In the genomic region with DNA sequence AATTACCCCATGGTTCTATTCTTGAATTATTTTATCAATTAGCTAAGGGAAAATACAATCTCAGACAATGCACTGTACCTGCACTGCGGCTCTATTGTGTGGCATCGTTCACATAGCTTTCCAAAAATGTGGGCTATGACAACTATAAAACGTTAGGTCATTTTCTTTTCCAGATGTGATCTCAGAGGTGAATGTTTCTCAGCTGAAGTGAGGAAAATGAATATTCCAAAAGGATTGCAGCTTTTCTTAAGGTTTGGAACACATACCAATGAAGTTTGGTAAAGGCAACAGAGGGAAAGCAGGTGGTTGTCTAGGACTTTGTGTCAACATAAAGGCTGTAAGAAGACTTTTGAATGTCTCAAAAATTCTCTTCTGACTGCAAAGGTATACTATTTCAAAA, we compare ENCODE assay signal across 16 cellular contexts.
DNase-seq lines count a peak whose midpoint lies in the region; ATAC-seq and TF ChIP-seq lines count a peak whose summit lies in the region.
"Had no signal": no experiment of that assay in that cellular context is flagged by ENCODE, and none has a peak within 500 bp of the region (broad histone marks: within the 10 kb centered on the region; RNA-seq: fewer than 3 reads in every experiment).

No MANE protein-coding gene starts in this region.

- no peak overlapping the region for H3K18ac ChIP-seq in IMR-90 (ENCODE audit: low read depth, low read length)
- H3K18ac ChIP-seq in trophoblast cell (ENCODE audit: low read length): no peak overlapping the region

- H3K9me1 ChIP-seq in IMR-90 (ENCODE audit: insufficient read depth, low read length): no peaks in the 10 kb centered on the region

- H4K8ac ChIP-seq in IMR-90 (ENCODE audit: low read depth in 2 of 2, low read length in 2 of 2): no peak overlapping the region
- no peak overlapping the region for H4K8ac ChIP-seq in trophoblast cell (ENCODE audit: low read depth, low read length)

- intact Hi-C loops in IMR-90 (cut with micrococcal nuclease): loop anchor here (5.0 kb wide), 1 partner anchor 92 kb away; no protein-coding TSS in a partner anchor

- H3K9me3 ChIP-seq in IMR-90 (ENCODE audit: control insufficient read depth, insufficient read depth, low read length) (no peaks in the 10 kb centered on the region), trophoblast cell (ENCODE audit: insufficient read depth, low read depth, low read length) (no peaks in the 10 kb centered on the region), right atrium auricular region (no peaks in the 10 kb centered on the region)
- H3K9me3 ChIP-seq: A549 had no signal

- peaks cover 21% of the 10 kb centered on the region for H3K4me1 ChIP-seq in IMR-90 (ENCODE audit: control insufficient read depth, insufficient read depth, low read length)
- peaks cover 2 to 13% of the 10 kb centered on the region in 2 experiments for H3K4me1 ChIP-seq in trophoblast cell (ENCODE audit: control insufficient read depth in 1 of 2, insufficient read depth in 2 of 2, low read length in 2 of 2)
- H3K4me1 ChIP-seq in right atrium auricular region: no peaks in the 10 kb centered on the region

- no peak overlapping the region for H2BK20ac ChIP-seq in IMR-90 (ENCODE audit: low read depth, low read length)

- no peak overlapping the region for H2BK12ac ChIP-seq in trophoblast cell (ENCODE audit: low read length)

- dilution Hi-C loops in IMR-90 (cut with HindIII; ENCODE audit: low sequenced_read_pairs, unreplicated experiment): no loop called here

- H2BK5ac ChIP-seq in IMR-90 (ENCODE audit: low read depth, low read length, poor library complexity, severe bottlenecking) (peak overlapping the region; percentile 95), trophoblast cell (ENCODE audit: low read depth, low read length, poor library complexity) (no peak overlapping the region)

- H3K4me2 ChIP-seq in IMR-90 (ENCODE audit: low read depth, low read length) (no peak overlapping the region), trophoblast cell (ENCODE audit: low read length) (no peak overlapping the region)
- H3K4me2 ChIP-seq: A549, GM23338 had no signal

- no peak overlapping the region for H3K23ac ChIP-seq in IMR-90 (ENCODE audit: low read depth, low read length)
- H3K23ac ChIP-seq in trophoblast cell (ENCODE audit: low read length): no peak overlapping the region

- H2BK120ac ChIP-seq in IMR-90 (ENCODE audit: low read depth, low read length) (no peak overlapping the region), trophoblast cell (ENCODE audit: insufficient read depth, low read length, poor library complexity) (no peak overlapping the region)

- no peak overlapping the region for H3K9ac ChIP-seq in IMR-90 (ENCODE audit: low read depth, low read length)
- no peak overlapping the region for H3K9ac ChIP-seq in trophoblast cell (ENCODE audit: low read length)

- no TSS peak for BruUV-seq in IMR-90 (replicated peaks; lab: Mats Ljungman, UMichigan)

- H3K4me3 ChIP-seq in IMR-90 (ENCODE audit: insufficient read depth, low read depth, low read length) (no peak overlapping the region), trophoblast cell (ENCODE audit: low read depth, low read length) (no peak overlapping the region), right atrium auricular region (no peak overlapping the region)
- H3K4me3 ChIP-seq: A549, GM23338, K562 had no signal

- no peak for TF ChIP-seq RAD21 in IMR-90 (IDR thresholded peaks at IDR 0.05; ENCODE audit: low read length)

- H4K20me1 ChIP-seq in IMR-90 (ENCODE audit: insufficient read depth, low read length): no peaks in the 10 kb centered on the region

- in situ Hi-C loops in IMR-90 (cut with MboI; ENCODE audit: low sequenced_read_pairs): no loop called here

- POLR2A ChIA-PET in IMR-90 (lab: Charles Lee; ENCODE audit: unreplicated experiment): no interaction called here

- H2AFZ ChIP-seq in IMR-90 (replicated peaks; ENCODE audit: low read length, poor library complexity): no peak overlapping the region
- no peak overlapping the region for H2AFZ ChIP-seq in trophoblast cell (ENCODE audit: insufficient read depth, low read length, poor library complexity)
- H2AFZ ChIP-seq: GM23338 had no signal

- H3K27ac ChIP-seq in IMR-90 (ENCODE audit: insufficient read depth, low read length) (no peak overlapping the region), trophoblast cell (ENCODE audit: low read depth, low read length) (no peak overlapping the region), right atrium auricular region (no peak overlapping the region)
- H3K27ac ChIP-seq: A549 had no signal

- DNase-seq in ELR (ENCODE audit: low read depth) (peak; percentile 28), IMR-90 (peak; percentile 43), glomerular visceral epithelial cell (ENCODE audit: extremely low spot score) (peak; percentile 58), trophoblast cell (peak; percentile 66 to 96), NCI-H69 (lab: John Stamatoyannopoulos, UW) (no peak), right atrium auricular region (ENCODE audit: low spot score) (no peak), globus pallidus (ENCODE audit: low spot score) (no peak), dedifferentiated amniotic fluid mesenchymal stem cell (ENCODE audit: extremely low spot score) (no peak)
- DNase-seq: CD8-positive, alpha-beta T cell; COR-L47; DMS153; DMS79 treated with DMSO at 0.1 percent for 48 hours; H7 had no signal

- H4K12ac ChIP-seq in trophoblast cell (ENCODE audit: low read depth, low read length): no peak overlapping the region

- TF ChIP-seq POLR2A in IMR-90 (IDR thresholded peaks at IDR 0.05; ENCODE audit: low read depth, low read length): no peak

- H3K36me3 ChIP-seq in IMR-90 (ENCODE audit: control insufficient read depth, insufficient read depth, low read length): peaks cover 2% of the 10 kb centered on the region; the same call in 1 of the 2 replicates
- H3K36me3 ChIP-seq in trophoblast cell (ENCODE audit: control insufficient read depth in 1 of 2, insufficient read depth in 2 of 2, low read length in 2 of 2): no peaks in the 10 kb centered on the region
- H3K36me3 ChIP-seq in right atrium auricular region: no peaks in the 10 kb centered on the region

- H2BK15ac ChIP-seq in IMR-90 (ENCODE audit: low read depth, low read length): no peak overlapping the region

- H3K79me2 ChIP-seq in trophoblast cell (ENCODE audit: control insufficient read depth, insufficient read depth, low read length, poor library complexity): no peaks in the 10 kb centered on the region

- H4K91ac ChIP-seq in IMR-90 (ENCODE audit: insufficient read depth, low read depth, low read length) (no peak overlapping the region), trophoblast cell (ENCODE audit: low read depth, low read length) (no peak overlapping the region)

- H3K27me3 ChIP-seq in IMR-90 (ENCODE audit: control insufficient read depth, insufficient read depth, low read length) (no peaks in the 10 kb centered on the region), trophoblast cell (ENCODE audit: insufficient read depth, low read length) (no peaks in the 10 kb centered on the region), right atrium auricular region (no peaks in the 10 kb centered on the region)

- H2AK9ac ChIP-seq in IMR-90 (replicated peaks; ENCODE audit: low read depth, low read length, poor library complexity): no peak overlapping the region

- no peak for ATAC-seq in IMR-90 (ENCODE audit: low read depth)
- ATAC-seq: CD8-positive, alpha-beta T cell; GM23338; K562 had no signal

- peaks cover 11 to 12% of the 10 kb centered on the region in 2 experiments; a peak in 3 of 4 replicates for H3K79me1 ChIP-seq in IMR-90 (ENCODE audit: low read depth in 1 of 2, low read length in 2 of 2)
- H3K79me1 ChIP-seq in trophoblast cell (ENCODE audit: low read length): peaks cover 2% of the 10 kb centered on the region

- 40% methylated on average over 1 of the region's 3 CpGs; no CpG with 5 or more reads in 1 of the 2 experiments for WGBS in IMR-90 (ENCODE audit: extremely low coverage in 2 of 2, insufficient read length in 1 of 2), 2 experiments
- WGBS in trophoblast cell (ENCODE audit: extremely low coverage, insufficient coverage, insufficient read length): no CpG with 5 or more reads among the region's 3 CpGs

- TF ChIP-seq CTCF in IMR-90 (conservative IDR thresholded peaks at IDR 0.05; ENCODE audit: low read depth, low read length) (no peak), right atrium auricular region (IDR thresholded peaks at IDR 0.05) (no peak)

- H4K5ac ChIP-seq in IMR-90 (ENCODE audit: low read depth, low read length): no peak overlapping the region

- H3K14ac ChIP-seq in IMR-90 (replicated peaks; ENCODE audit: low read depth, low read length): no peak overlapping the region
- no peak overlapping the region for H3K14ac ChIP-seq in trophoblast cell (ENCODE audit: low read length)

- CTCF ChIA-PET in IMR-90 (lab: Yijun Ruan, JAX): no interaction called here

- no peak overlapping the region for H3K56ac ChIP-seq in IMR-90 (ENCODE audit: extremely low read depth, insufficient read depth, low read length)

- H2AK5ac ChIP-seq in IMR-90 (ENCODE audit: low read depth, low read length): no peak overlapping the region
- H2AK5ac ChIP-seq in trophoblast cell (ENCODE audit: low read length): no peak overlapping the region

- no peak overlapping the region for H3K4ac ChIP-seq in IMR-90 (ENCODE audit: low read depth, low read length)
- no peak overlapping the region for H3K4ac ChIP-seq in trophoblast cell (ENCODE audit: low read depth, low read length)

TF ChIP-seq in IMR-90, 13 proteins besides CTCF, POLR2A, EP300 and RAD21 (continues in another document):
- TF ChIP-seq RCOR1 (IDR thresholded peaks at IDR 0.05; ENCODE audit: insufficient replicate concordance, low read length) (no peak), RFX5 (IDR thresholded peaks at IDR 0.05; ENCODE audit: low read depth, low read length) (no peak), BHLHE40 (IDR thresholded peaks at IDR 0.05; ENCODE audit: low read depth, low read length) (no peak), MXI1 (IDR thresholded peaks at IDR 0.05; ENCODE audit: borderline replicate concordance, low read depth, low read length) (no peak)
- TF ChIP-seq, protein P1, sequence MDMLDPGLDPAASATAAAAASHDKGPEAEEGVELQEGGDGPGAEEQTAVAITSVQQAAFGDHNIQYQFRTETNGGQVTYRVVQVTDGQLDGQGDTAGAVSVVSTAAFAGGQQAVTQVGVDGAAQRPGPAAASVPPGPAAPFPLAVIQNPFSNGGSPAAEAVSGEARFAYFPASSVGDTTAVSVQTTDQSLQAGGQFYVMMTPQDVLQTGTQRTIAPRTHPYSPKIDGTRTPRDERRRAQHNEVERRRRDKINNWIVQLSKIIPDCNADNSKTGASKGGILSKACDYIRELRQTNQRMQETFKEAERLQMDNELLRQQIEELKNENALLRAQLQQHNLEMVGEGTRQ (IDR thresholded peaks at IDR 0.05; ENCODE audit: low read depth, low read length): no peak
- TF ChIP-seq, protein P2, sequence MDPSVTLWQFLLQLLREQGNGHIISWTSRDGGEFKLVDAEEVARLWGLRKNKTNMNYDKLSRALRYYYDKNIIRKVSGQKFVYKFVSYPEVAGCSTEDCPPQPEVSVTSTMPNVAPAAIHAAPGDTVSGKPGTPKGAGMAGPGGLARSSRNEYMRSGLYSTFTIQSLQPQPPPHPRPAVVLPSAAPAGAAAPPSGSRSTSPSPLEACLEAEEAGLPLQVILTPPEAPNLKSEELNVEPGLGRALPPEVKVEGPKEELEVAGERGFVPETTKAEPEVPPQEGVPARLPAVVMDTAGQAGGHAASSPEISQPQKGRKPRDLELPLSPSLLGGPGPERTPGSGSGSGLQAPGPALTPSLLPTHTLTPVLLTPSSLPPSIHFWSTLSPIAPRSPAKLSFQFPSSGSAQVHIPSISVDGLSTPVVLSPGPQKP (IDR thresholded peaks at IDR 0.05; ENCODE audit: borderline replicate concordance, low read depth, low read length): no peak

Comparison
In these comparisons a context has a peak if more than half of its experiments do, and no peak if none do; other contexts are left out.
1. DNase-seq: peak in ELR (single experiment), IMR-90 (single experiment), glomerular visceral epithelial cell (single experiment) and trophoblast cell (2 of 2); none in NCI-H69 (single experiment), right atrium auricular region (single experiment), globus pallidus (single experiment) and dedifferentiated amniotic fluid mesenchymal stem cell (single experiment).